Comparison of ENCODE assay signal across 28 cellular contexts in the genomic region with DNA sequence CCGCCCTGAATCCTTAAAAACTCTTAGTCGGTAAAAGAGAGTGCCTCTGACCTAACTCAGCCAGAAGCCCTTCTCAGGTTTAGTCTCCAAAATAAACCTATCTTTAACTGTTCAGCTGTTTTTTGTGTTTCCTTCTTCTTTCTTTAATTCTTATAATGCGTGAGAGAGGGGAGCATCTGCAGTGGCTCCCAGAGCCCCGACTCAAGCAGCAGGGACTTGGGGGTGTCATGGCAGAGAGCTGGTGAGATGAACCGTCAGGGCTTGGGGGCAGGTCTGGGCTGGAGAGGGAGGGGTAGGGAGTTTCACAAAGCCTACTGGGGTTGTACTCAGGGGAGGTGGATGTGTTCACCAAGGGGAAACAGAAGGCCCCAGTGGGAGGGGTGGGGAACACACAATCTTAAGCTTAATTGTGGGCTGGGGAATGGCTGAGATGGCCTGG. TPM values are rescaled to one million over a fixed set of nuclear protein-coding genes. Genes with fewer than 3 reads are reported as not detected.
DNase-seq lines count a peak whose midpoint lies in the region; TF ChIP-seq lines count a peak whose summit lies in the region.
"Had no signal": no experiment of that assay in that cellular context is flagged by ENCODE, and none has a peak within 500 bp of the region (broad histone marks: within the 10 kb centered on the region; RNA-seq: fewer than 3 reads in every experiment).

No MANE protein-coding gene starts in this region.

- no peak for TF ChIP-seq CTCF in brain microvascular endothelial cell (IDR thresholded peaks at IDR 0.05; ENCODE audit: low read depth, low read length, missing control alignments)
- no peak for TF ChIP-seq CTCF in osteocyte (IDR thresholded peaks at IDR 0.05)

- H3K27me3 ChIP-seq in brain microvascular endothelial cell (replicated peaks): no peaks in the 10 kb centered on the region
- H3K27me3 ChIP-seq: SJCRH30, thyroid gland, vagina had no signal

- DNase-seq in activated CD4-positive, alpha-beta T cell treated with anti-CD3 and anti-CD28 coated beads, Interleukin-2, amount 10 ng/mL, durations not matched to agents 7 days and 5 days: no peak
- DNase-seq in activated CD4-positive, alpha-beta T cell treated with anti-CD3 and anti-CD28 coated beads for 48 hours: no peak
- DNase-seq in KG1 (lab: John Stamatoyannopoulos, UW) (peak; percentile 80), brain microvascular endothelial cell (no peak), osteocyte (ENCODE audit: extremely low spot score, unreplicated experiment) (peak; percentile 79), head of caudate nucleus (no peak), LoVo (ENCODE audit: low spot score) (no peak), NOMO-1 treated with dmso at 0.1 percent for 144 hours (lab: John Stamatoyannopoulos, UW; ENCODE audit: unreplicated experiment) (no peak)
- DNase-seq: activated effector memory CD4-positive, alpha-beta T cell treated with anti-CD3 and anti-CD28 coated beads, Interleukin-2, amount 50 U/mL, for 16 hours; activated naive CD8-positive, alpha-beta T cell treated with anti-CD3 and anti-CD28 coated beads, Interleukin-2, amount 10 ng/mL, durations not matched to agents 7 days and 5 days; aorta; EL; GOT3; HFFc6; immature natural killer cell; NCI-H1092; NCI-H1694 treated with DMSO at 0.1 percent for 48 hours; NCI-H446; NCI-H82; SJCRH30; stimulated activated CD8-positive, alpha-beta memory T cell treated with anti-CD3 and anti-CD28 coated beads, Interleukin-4, amount 100 ng/mL, for 48 hours; thyroid gland had no signal

- H3K27me3 Mint-ChIP-seq in activated CD4-positive, alpha-beta T cell treated with anti-CD3 and anti-CD28 coated beads, Interleukin-2, amount 10 ng/mL, durations not matched to agents 7 days and 5 days: peaks cover 10% of the 10 kb centered on the region
- no peaks in the 10 kb centered on the region for H3K27me3 Mint-ChIP-seq in osteocyte (ENCODE audit: unreplicated experiment)

- POLR2A ChIA-PET in activated CD4-positive, alpha-beta T cell treated with anti-CD3 and anti-CD28 coated beads, Interleukin-2, amount 10 ng/mL, durations not matched to agents 7 days and 5 days (lab: Charles Lee): no interaction called here

- H3K27ac ChIP-seq in brain microvascular endothelial cell: peak overlapping the region; percentile 95
- H3K27ac ChIP-seq: SJCRH30, thyroid gland, vagina had no signal

- peaks cover 64% of the 10 kb centered on the region for H3K4me1 Mint-ChIP-seq in activated CD4-positive, alpha-beta T cell treated with anti-CD3 and anti-CD28 coated beads, Interleukin-2, amount 10 ng/mL, durations not matched to agents 7 days and 5 days
- H3K4me1 Mint-ChIP-seq in osteocyte (ENCODE audit: unreplicated experiment): no peaks in the 10 kb centered on the region

- no peaks in the 10 kb centered on the region for H3K9me3 Mint-ChIP-seq in activated CD4-positive, alpha-beta T cell treated with anti-CD3 and anti-CD28 coated beads, Interleukin-2, amount 10 ng/mL, durations not matched to agents 7 days and 5 days
- H3K9me3 Mint-ChIP-seq in osteocyte (ENCODE audit: unreplicated experiment): peaks cover 20% of the 10 kb centered on the region
- H3K9me3 Mint-ChIP-seq: activated naive CD8-positive, alpha-beta T cell treated with anti-CD3 and anti-CD28 coated beads, Interleukin-2, amount 10 ng/mL, durations not matched to agents 7 days and 5 days had no signal

- in situ Hi-C loops in brain microvascular endothelial cell (cut with HindIII; ENCODE audit: low pct_ligation_motif_present, low sequenced_read_pairs): no loop called here

- H3K4me3 Mint-ChIP-seq in activated CD4-positive, alpha-beta T cell treated with anti-CD3 and anti-CD28 coated beads, Interleukin-2, amount 10 ng/mL, durations not matched to agents 7 days and 5 days: no peak overlapping the region
- H3K4me3 Mint-ChIP-seq in osteocyte (ENCODE audit: unreplicated experiment): no peak overlapping the region
- H3K4me3 Mint-ChIP-seq: CD4-positive, CD25-positive, alpha-beta regulatory T cell; HFFc6 had no signal

- CTCF ChIA-PET in activated CD4-positive, alpha-beta T cell treated with anti-CD3 and anti-CD28 coated beads, Interleukin-2, amount 10 ng/mL, durations not matched to agents 7 days and 5 days (lab: Charles Lee): no interaction called here

- H3K36me3 ChIP-seq in brain microvascular endothelial cell (replicated peaks): no peaks in the 10 kb centered on the region
- H3K36me3 ChIP-seq: SJCRH30, thyroid gland, vagina had no signal

- H3K4me3 ChIP-seq in brain microvascular endothelial cell (ENCODE audit: low read depth, low read length): no peak overlapping the region
- H3K4me3 ChIP-seq: SJCRH30, thyroid gland, vagina had no signal

- H3K36me3 Mint-ChIP-seq in activated CD4-positive, alpha-beta T cell treated with anti-CD3 and anti-CD28 coated beads, Interleukin-2, amount 10 ng/mL, durations not matched to agents 7 days and 5 days (ENCODE audit: low read depth): peaks cover 2% of the 10 kb centered on the region
- no peaks in the 10 kb centered on the region for H3K36me3 Mint-ChIP-seq in osteocyte (ENCODE audit: unreplicated experiment)
- H3K36me3 Mint-ChIP-seq: activated naive CD8-positive, alpha-beta T cell treated with anti-CD3 and anti-CD28 coated beads, Interleukin-2, amount 10 ng/mL, durations not matched to agents 7 days and 5 days; immature natural killer cell had no signal

- intact Hi-C loops in head of caudate nucleus (cut with DNase I): no loop called here

- H3K27ac Mint-ChIP-seq in activated CD4-positive, alpha-beta T cell treated with anti-CD3 and anti-CD28 coated beads, Interleukin-2, amount 10 ng/mL, durations not matched to agents 7 days and 5 days: peak overlapping the region; percentile 74
- H3K27ac Mint-ChIP-seq in osteocyte (ENCODE audit: unreplicated experiment): no peak overlapping the region
- H3K27ac Mint-ChIP-seq: activated naive CD8-positive, alpha-beta T cell treated with anti-CD3 and anti-CD28 coated beads, Interleukin-2, amount 10 ng/mL, durations not matched to agents 7 days and 5 days; CD4-positive, CD25-positive, alpha-beta regulatory T cell; HFFc6; immature natural killer cell had no signal

RNA-seq across cellular contexts. Expression of a gene that starts 16.8 kb away (rescaled TPM):
- under 1 TPM; 0.29 to 0.69 TPM for total RNA-seq in activated CD4-positive, alpha-beta T cell treated with anti-CD3 and anti-CD28 coated beads, Interleukin-2, amount 10 ng/mL, durations not matched to agents 7 days and 5 days
- total RNA-seq in osteocyte: not detected in 2 replicates
- total RNA-seq: A172; activated CD8-positive, alpha-beta memory T cell treated with anti-CD3 and anti-CD28 coated beads for 36 hours; activated naive CD8-positive, alpha-beta T cell treated with anti-CD3 and anti-CD28 coated beads, Interleukin-2, amount 10 ng/mL, durations not matched to agents 7 days and 5 days; CD4-positive, CD25-positive, alpha-beta regulatory T cell; HFFc6; RPMI7951; SJCRH30; thyroid gland had no signal

RNA-seq across cellular contexts. Expression of a gene that starts 22.9 kb away (rescaled TPM):
- 1 to 10 TPM; 7.3 to 7.4 TPM for total RNA-seq in activated CD4-positive, alpha-beta T cell treated with anti-CD3 and anti-CD28 coated beads, Interleukin-2, amount 10 ng/mL, durations not matched to agents 7 days and 5 days
- 13.5 and 16.9 TPM in 2 replicates for total RNA-seq in osteocyte

RNA-seq across cellular contexts. Expression of a gene that starts 46.6 kb away (rescaled TPM):
- total RNA-seq in activated CD4-positive, alpha-beta T cell treated with anti-CD3 and anti-CD28 coated beads, Interleukin-2, amount 10 ng/mL, durations not matched to agents 7 days and 5 days: 1 to 10 TPM; 1.0 to 1.1 TPM
- total RNA-seq in osteocyte: not detected in 2 replicates
- total RNA-seq: A172; CD4-positive, CD25-positive, alpha-beta regulatory T cell; HFFc6; RPMI7951; sciatic nerve; SJCRH30; vagina had no signal

Comparison
In these comparisons a context has a peak if more than half of its experiments do, and no peak if none do; other contexts are left out.
1. DNase-seq: peak in KG1 (single experiment) and osteocyte (single experiment); none in activated CD4-positive, alpha-beta T cell treated with anti-CD3 and anti-CD28 coated beads, Interleukin-2, amount 10 ng/mL, durations not matched to agents 7 days and 5 days (single experiment), activated CD4-positive, alpha-beta T cell treated with anti-CD3 and anti-CD28 coated beads for 48 hours (single experiment), brain microvascular endothelial cell (single experiment), head of caudate nucleus (0 of 42), LoVo (single experiment) and NOMO-1 treated with dmso at 0.1 percent for 144 hours (single experiment).